Comparison of ENCODE assay signal across 31 cellular contexts in the genomic region with DNA sequence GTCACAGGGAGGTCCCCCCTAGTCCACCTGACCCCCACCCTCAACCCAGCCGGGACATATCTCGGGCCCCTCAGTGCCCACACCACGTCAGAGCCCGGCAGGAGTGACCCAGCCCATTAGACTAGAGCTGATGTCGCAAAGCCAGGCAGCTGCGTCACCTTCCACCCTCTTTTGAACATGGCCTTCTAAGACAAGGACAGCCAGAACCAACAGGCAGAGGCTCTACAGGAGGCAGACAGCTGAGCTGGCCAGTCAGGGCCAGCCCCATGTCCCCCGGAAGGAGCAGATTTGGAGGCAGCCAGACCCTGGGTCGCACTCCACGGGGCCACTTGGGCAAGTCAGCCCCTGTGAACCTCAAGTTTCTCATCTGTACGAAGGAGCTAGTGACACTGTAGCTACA.
"Had no signal": no experiment of that assay in that cellular context is flagged by ENCODE, and none has a peak within 500 bp of the region (broad histone marks: within the 10 kb centered on the region; RNA-seq: fewer than 3 reads in every experiment).

No MANE protein-coding gene starts in this region.

- H3K36me3 Mint-ChIP-seq: natural killer cell treated with Interleukin-12 subunit alpha and Interleukin-12 subunit beta and Interleukin-15 and Interleukin-18, amount 100 ng/mL, for 72 hours had no signal

- H3K4me3 Mint-ChIP-seq: mesothelial cell of epicardium; naive B cell; natural killer cell treated with Interleukin-12 subunit alpha and Interleukin-12 subunit beta and Interleukin-15 and Interleukin-18, amount 100 ng/mL, for 72 hours; stimulated activated naive CD8-positive, alpha-beta T cell treated with anti-CD3 and anti-CD28 coated beads, Interleukin-15, amount 100 ng/mL, for 72 hours had no signal

- H3K4me3 ChIP-seq: colonic mucosa, esophagus squamous epithelium, mucosa of descending colon, ovary, smooth muscle cell, suprapubic skin, transverse colon, upper lobe of right lung, uterus had no signal

- H3K4me1 Mint-ChIP-seq: mesothelial cell of epicardium; stimulated activated naive CD8-positive, alpha-beta T cell treated with anti-CD3 and anti-CD28 coated beads, Interleukin-15, amount 100 ng/mL, for 72 hours had no signal

- FAIRE-seq: endometrium, keratinocyte had no signal

- H3K4me1 ChIP-seq: colonic mucosa, esophagus squamous epithelium, suprapubic skin, transverse colon, upper lobe of right lung, uterus had no signal

- H3K9me3 Mint-ChIP-seq: mesothelial cell of epicardium; naive B cell; natural killer cell treated with Interleukin-12 subunit alpha and Interleukin-12 subunit beta and Interleukin-15 and Interleukin-18, amount 100 ng/mL, for 72 hours; stimulated activated naive CD8-positive, alpha-beta T cell treated with anti-CD3 and anti-CD28 coated beads, Interleukin-15, amount 100 ng/mL, for 72 hours had no signal

- H3K27me3 ChIP-seq: colonic mucosa, esophagus squamous epithelium, ovary, suprapubic skin, transverse colon, upper lobe of right lung, uterus had no signal

- ATAC-seq: mucosa of descending colon; natural killer cell treated with Interleukin-12 subunit alpha and Interleukin-12 subunit beta and Interleukin-15 and Interleukin-18, amount 100 ng/mL, for 72 hours; sciatic nerve; stimulated activated naive CD8-positive, alpha-beta T cell treated with anti-CD3 and anti-CD28 coated beads, Interleukin-15, amount 100 ng/mL, for 72 hours; upper lobe of right lung had no signal

- H3K27ac Mint-ChIP-seq: mesothelial cell of epicardium; natural killer cell treated with Interleukin-12 subunit alpha and Interleukin-12 subunit beta and Interleukin-15 and Interleukin-18, amount 100 ng/mL, for 72 hours had no signal

- H3K27me3 Mint-ChIP-seq: naive B cell; stimulated activated naive CD8-positive, alpha-beta T cell treated with anti-CD3 and anti-CD28 coated beads, Interleukin-15, amount 100 ng/mL, for 72 hours had no signal

- H3K4me2 ChIP-seq: smooth muscle cell had no signal

- H3K36me3 ChIP-seq: colonic mucosa, ovary, transverse colon, upper lobe of right lung, uterus had no signal

- H3K9me3 ChIP-seq: colonic mucosa, esophagus squamous epithelium, mucosa of descending colon, ovary, suprapubic skin, transverse colon, upper lobe of right lung, uterus had no signal

- DNase-seq: colonic mucosa; dermis blood vessel endothelial cell; effector memory CD4-positive, alpha-beta T cell; erythroblast; esophagus squamous epithelium; foreskin melanocyte; glutamatergic neuron; hypothalamus; mesenchymal stem cell; mucosa of descending colon; naive B cell; nucleus accumbens; ovary; posterior cingulate gyrus; retina; stimulated activated CD4-positive, alpha-beta T cell treated with anti-CD3 and anti-CD28 coated beads, Interleukin-12 subunit alpha, Interleukin-12 subunit beta, amount 100 ng/mL, for 4 hours; stimulated activated CD4-positive, alpha-beta T cell treated with anti-CD3 and anti-CD28 coated beads, Interleukin-1b, Interleukin-23, amount 100 ng/mL, for 48 hours; stimulated activated CD4-positive, alpha-beta T cell treated with anti-CD3 and anti-CD28 coated beads, Interleukin-4, amount 100 ng/mL, for 1 hour; stimulated activated CD8-positive, alpha-beta memory T cell treated with anti-CD3 and anti-CD28 coated beads, Interleukin-4, amount 100 ng/mL, for 48 hours; stimulated activated naive CD4-positive, alpha-beta T cell; stimulated activated naive CD8-positive, alpha-beta T cell treated with anti-CD3 and anti-CD28 coated beads, Interleukin-15, amount 100 ng/mL, for 72 hours; transverse colon; upper lobe of right lung; uterus had no signal

- H3K27ac ChIP-seq: colonic mucosa, esophagus squamous epithelium, ovary, suprapubic skin, transverse colon, upper lobe of right lung, uterus had no signal
